In the genomic region with DNA sequence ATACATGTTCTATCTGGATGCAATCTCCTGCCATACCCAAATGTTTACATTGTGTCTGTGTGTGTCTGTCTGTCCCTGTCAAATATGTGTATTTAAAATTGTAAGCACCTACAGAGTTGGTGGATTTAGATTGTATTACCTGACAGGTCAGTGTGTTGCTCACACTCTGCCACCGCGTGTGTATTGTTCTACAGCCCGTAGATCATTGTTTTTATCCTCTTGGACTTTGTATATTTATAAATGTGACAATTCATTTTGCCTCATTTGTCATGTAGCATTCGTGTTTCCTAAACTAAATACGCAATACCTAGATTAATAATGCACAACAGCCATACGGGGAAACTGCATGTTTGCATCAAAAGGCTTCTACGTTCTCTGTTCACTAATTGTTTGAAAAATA, we compare ENCODE assay signal across 8 cellular contexts. TPM values are rescaled to one million over a fixed set of nuclear protein-coding genes. Genes with fewer than 3 reads are reported as not detected.
DNase-seq lines count a peak whose midpoint lies in the region; ATAC-seq and TF ChIP-seq lines count a peak whose summit lies in the region.

No MANE protein-coding gene starts in this region.

- no peaks in the 10 kb centered on the region for H3K36me3 ChIP-seq in SJCRH30
- no peaks in the 10 kb centered on the region for H3K36me3 ChIP-seq in gastrocnemius medialis

- peak overlapping the region; percentile 83 for H3K4me3 ChIP-seq in SJCRH30
- H3K4me3 ChIP-seq in fibroblast of pulmonary artery (replicated peaks; ENCODE audit: low read depth, low read length) = peak overlapping the region; percentile 77
- H3K4me3 ChIP-seq in gastrocnemius medialis = peak overlapping the region; percentile 73 to 83 (median 81)

- no peaks in the 10 kb centered on the region for H3K9me3 ChIP-seq in SJCRH30 (replicated peaks)
- H3K9me3 ChIP-seq in gastrocnemius medialis = no peaks in the 10 kb centered on the region

- H3K4me1 ChIP-seq in SJCRH30 (no peaks in the 10 kb centered on the region; the same call in 1 of the 2 replicates), gastrocnemius medialis (peaks cover 5 to 7% of the 10 kb centered on the region in 2 donors)

- intact Hi-C loops in gastrocnemius medialis (cut with DNase I; ENCODE audit: low total_unique reads) = loop anchor here (1.0 kb wide), 1 partner anchor 162 kb away; the partner anchor contains the start of gene RWDD3

- no peak for TF ChIP-seq CTCF in fibroblast of pulmonary artery (IDR thresholded peaks at IDR 0.05; ENCODE audit: low read length, missing control alignments)
- no peak for TF ChIP-seq CTCF in gastrocnemius medialis (IDR thresholded peaks at IDR 0.05 in 4 of 5, conservative IDR thresholded peaks at IDR 0.05 in 1 of 5)

- in situ Hi-C loops in gastrocnemius medialis (cut with MboI; ENCODE audit: low sequenced_read_pairs in 4 of 4) = no loop called here

- TF ChIP-seq POLR2A in gastrocnemius medialis (IDR thresholded peaks at IDR 0.05) = no peak

- peak; percentile 3 for ATAC-seq in GM18502 (IDR thresholded peaks at IDR 0.05; ENCODE audit: poor library complexity, unreplicated experiment)
- ATAC-seq in gastrocnemius medialis = peak in 1 of 2 donors; percentile 21
- no peak for ATAC-seq in GM21390 (IDR thresholded peaks at IDR 0.05; ENCODE audit: unreplicated experiment)
- no peak for ATAC-seq in GM21528 (IDR thresholded peaks at IDR 0.05; ENCODE audit: low FRiP score, unreplicated experiment)
- ATAC-seq in GM21360 (IDR thresholded peaks at IDR 0.05; ENCODE audit: unreplicated experiment) = no peak

- no peaks in the 10 kb centered on the region for H3K27me3 ChIP-seq in SJCRH30
- no peaks in the 10 kb centered on the region for H3K27me3 ChIP-seq in gastrocnemius medialis

- DNase-seq in SJCRH30 = no peak
- DNase-seq in fibroblast of pulmonary artery (ENCODE audit: low read depth) = no peak
- no peak for DNase-seq in gastrocnemius medialis
- DNase-seq in NCI-H510A (lab: John Stamatoyannopoulos, UW) = no peak

- peak overlapping the region; percentile 63 for H3K27ac ChIP-seq in SJCRH30
- H3K27ac ChIP-seq in gastrocnemius medialis = peak overlapping the region; percentile 88 to 97 (median 91)

RNA-seq across cellular contexts. Expression of gene ALG14, which starts 0.6 kb away (rescaled TPM):
- total RNA-seq in SJCRH30 (2014; rRNA removed; shearing (Covaris generic)) = 4.6 and 5.5 TPM in 2 replicates
- total RNA-seq in gastrocnemius medialis = under 1 TPM; 0.24 to 0.97 (median 0.77) TPM

RNA-seq across cellular contexts. Expression of gene TLCD4, which starts 45.0 kb away (rescaled TPM):
- total RNA-seq in SJCRH30 (2014; rRNA removed; shearing (Covaris generic)) = 45.9 and 46.5 TPM in 2 replicates
- total RNA-seq in gastrocnemius medialis = 10 to 100 TPM in 3 of 4 donors, 1 to 10 TPM in 1; 9.8 to 12.1 (median 11.0) TPM
